Comparison of ENCODE assay signal across 14 cellular contexts in the genomic region with DNA sequence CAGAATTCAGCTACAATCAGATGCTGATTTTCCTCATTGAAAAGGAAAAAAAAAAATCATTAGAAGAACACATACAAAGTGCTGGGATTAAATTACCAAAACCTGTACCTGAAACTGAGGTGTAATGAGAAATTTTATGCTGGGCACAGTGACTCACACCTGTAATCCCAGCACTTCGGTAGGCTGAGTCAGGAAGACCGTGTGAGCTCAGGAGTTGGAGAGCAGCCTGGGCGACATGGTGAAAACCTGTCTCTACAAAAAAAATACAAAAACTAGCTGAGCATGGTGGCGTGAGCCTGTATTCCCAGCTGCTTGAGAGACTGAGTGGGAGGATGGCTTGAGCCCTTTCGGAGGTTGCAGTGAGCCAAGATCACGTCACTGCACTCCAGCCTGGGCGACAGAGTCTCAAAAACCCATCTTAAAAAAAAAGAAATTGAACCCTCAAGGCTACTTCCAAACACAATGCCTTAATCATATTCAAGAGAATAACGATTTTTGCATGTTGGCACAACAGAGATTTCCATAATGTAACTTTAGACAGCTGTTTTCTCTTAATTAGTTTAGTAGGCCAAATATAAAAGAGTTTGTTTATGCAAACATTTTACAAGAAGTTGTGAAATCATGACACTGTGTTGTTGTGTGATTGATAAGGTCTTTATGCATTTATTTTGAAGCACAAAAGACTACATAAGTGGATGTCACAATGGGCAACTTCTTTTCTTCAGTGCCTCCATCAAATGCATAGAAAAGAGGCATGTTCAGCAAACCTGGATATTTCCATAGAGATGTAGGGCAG.
"Had no signal": no experiment of that assay in that cellular context is flagged by ENCODE, and none has a peak within 500 bp of the region (broad histone marks: within the 10 kb centered on the region; RNA-seq: fewer than 3 reads in every experiment).

No MANE protein-coding gene starts in this region.

- H3K27ac ChIP-seq: esophagus muscularis mucosa, heart left ventricle had no signal

- DNase-seq: activated B cell treated with CpG ODN at 0.5 μM for 24 hours; activated CD4-positive, alpha-beta T cell treated with anti-CD3 and anti-CD28 coated beads for 48 hours; activated CD8-positive, alpha-beta memory T cell treated with anti-CD3 and anti-CD28 coated beads, Interleukin-2, amount 50 U/mL, for 4 hours; activated CD8-positive, alpha-beta T cell treated with anti-CD3 and anti-CD28 coated beads for 36 hours; activated gamma-delta T cell treated with Interleukin-2 at 50 U/mL for 16 hours; activated naive CD8-positive, alpha-beta T cell treated with anti-CD3 and anti-CD28 coated beads for 36 hours; activated T-cell treated with anti-CD3 and anti-CD28 coated beads, Interleukin-2, amount 50 U/mL, for 72 hours; heart left ventricle; retina had no signal

- H3K9me3 ChIP-seq: esophagus muscularis mucosa, heart left ventricle had no signal

- FAIRE-seq: frontal cortex, TTC549 had no signal

- H3K27me3 ChIP-seq: esophagus muscularis mucosa had no signal

- H3K36me3 ChIP-seq: esophagus muscularis mucosa, heart left ventricle had no signal

- ATAC-seq: activated CD8-positive, alpha-beta T cell treated with anti-CD3 and anti-CD28 coated beads for 36 hours; activated T-cell treated with anti-CD3 and anti-CD28 coated beads, Interleukin-2, amount 50 U/mL, for 72 hours; heart left ventricle; natural killer cell treated with Interleukin-12 subunit alpha and Interleukin-12 subunit beta and Interleukin-15 and Interleukin-18, amount 100 ng/mL, for 72 hours; stimulated activated memory B cell treated with anti-CD40 and anti-IgM and Interleukin-4, amounts not matched to agents 10 μg/mL and 1 μg/mL and 100 μg/mL, for 72 hours had no signal

- H3K4me3 ChIP-seq: esophagus muscularis mucosa, heart left ventricle had no signal
